ENCODE assay signal across 1 cellular context in genomic region chr1:7885513-7886298, GRCh38.
TF ChIP-seq lines count a peak whose summit lies in the region.

No MANE protein-coding gene starts in this region.

TF ChIP-seq in GM12878, 131 proteins besides CTCF, POLR2A, EP300 and RAD21 (continued from another document):
- TF ChIP-seq PRDM15 (CRISPR knock-in tag; IDR thresholded peaks at IDR 0.05) (no peak), ZNF622 (IDR thresholded peaks at IDR 0.05) (no peak)
TF ChIP-seq in GM12878: peak in this region for 0.
